In genomic region chr4:107719927-107720722, GRCh38 we compare ENCODE assay signal across 8 cellular contexts. TPM values are rescaled to one million over a fixed set of nuclear protein-coding genes. Genes with fewer than 3 reads are reported as not detected.
DNase-seq lines count a peak whose midpoint lies in the region; ATAC-seq and TF ChIP-seq lines count a peak whose summit lies in the region.

Gene PAPSS1, minus strand, starts transcription at chr4:107720234. Its CDS starts 55 bp downstream, at chr4:107720179.

- under 1% methylated on average over 83 of the region's 90 CpGs for WGBS in suprapubic skin

- H3K4me1 ChIP-seq in suprapubic skin: peaks cover 23% of the 10 kb centered on the region

- DNase-seq in NCI-H1105 (lab: John Stamatoyannopoulos, UW) (peak; percentile 90), SKM-1 (lab: John Stamatoyannopoulos, UW; ENCODE audit: unreplicated experiment) (peak; percentile 86), glomerular endothelial cell (ENCODE audit: extremely low read depth, low read depth, low spot score) (peak; percentile 80), occipital lobe (lab: John Stamatoyannopoulos, UW) (peak; percentile 94), suprapubic skin (ENCODE audit: low spot score in 2 of 2) (peak; percentile 96 to 98)
- DNase-seq in activated naive CD4-positive, alpha-beta T cell treated with anti-CD3 and anti-CD28 coated beads, Interleukin-2, amount 50 U/mL, for 72 hours (ENCODE audit: low spot score in 2 of 2): peak; percentile 90 to 96

- TF ChIP-seq CTCF in suprapubic skin (IDR thresholded peaks at IDR 0.05): no peak

- no peaks in the 10 kb centered on the region for H3K27me3 ChIP-seq in suprapubic skin

- TF ChIP-seq POLR2A in GM10847 (IDR thresholded peaks at IDR 0.05; ENCODE audit: extremely low read depth, insufficient read length) (peak; percentile 51), suprapubic skin (IDR thresholded peaks at IDR 0.05) (peak in 1 of 2 donors; percentile 37)

- no peaks in the 10 kb centered on the region for H3K9me3 Mint-ChIP-seq in activated naive CD4-positive, alpha-beta T cell treated with anti-CD3 and anti-CD28 coated beads, Interleukin-2, amount 50 U/mL, for 72 hours

- peak within 1 kb of the TSS; percentile 82 for H3K27ac ChIP-seq in suprapubic skin

- peak within 1 kb of the TSS; percentile 91 to 95 for H3K27ac Mint-ChIP-seq in activated naive CD4-positive, alpha-beta T cell treated with anti-CD3 and anti-CD28 coated beads, Interleukin-2, amount 50 U/mL, for 72 hours

- peak within 1 kb of the TSS; percentile 72 for H3K4me3 ChIP-seq in suprapubic skin

- TF ChIP-seq EP300 in suprapubic skin (IDR thresholded peaks at IDR 0.05): no peak

- ATAC-seq in HG02642 (IDR thresholded peaks at IDR 0.05; ENCODE audit: poor library complexity, unreplicated experiment): peak; percentile 89
- peak; percentile 86 to 91 for ATAC-seq in activated naive CD4-positive, alpha-beta T cell treated with anti-CD3 and anti-CD28 coated beads, Interleukin-2, amount 50 U/mL, for 72 hours

- no peaks in the 10 kb centered on the region for H3K9me3 ChIP-seq in suprapubic skin

- H3K36me3 Mint-ChIP-seq in activated naive CD4-positive, alpha-beta T cell treated with anti-CD3 and anti-CD28 coated beads, Interleukin-2, amount 50 U/mL, for 72 hours: peaks cover 0 to 5% of the 10 kb centered on the region in 2 donors

- no peaks in the 10 kb centered on the region for H3K36me3 ChIP-seq in suprapubic skin

RNA-seq across cellular contexts. Expression of gene PAPSS1, which starts in this region (rescaled TPM):
- 10 to 100 TPM; 35.8 to 46.5 TPM for total RNA-seq in activated naive CD4-positive, alpha-beta T cell treated with anti-CD3 and anti-CD28 coated beads, Interleukin-2, amount 50 U/mL, for 72 hours
- total RNA-seq in glomerular endothelial cell (36.1 and 46.3 TPM in 2 replicates), occipital lobe (118 TPM), suprapubic skin (10 to 100 TPM; 44.4 to 58.4 (median 52.0) TPM)

Comparison
In these comparisons a context has a peak if more than half of its experiments do, and no peak if none do; other contexts are left out.
1. Peak in every context shown above with its lines: DNase-seq, ATAC-seq, H3K4me3 ChIP-seq and H3K27ac ChIP-seq.